14 cellular contexts compared by ENCODE assay signal in the genomic region with DNA sequence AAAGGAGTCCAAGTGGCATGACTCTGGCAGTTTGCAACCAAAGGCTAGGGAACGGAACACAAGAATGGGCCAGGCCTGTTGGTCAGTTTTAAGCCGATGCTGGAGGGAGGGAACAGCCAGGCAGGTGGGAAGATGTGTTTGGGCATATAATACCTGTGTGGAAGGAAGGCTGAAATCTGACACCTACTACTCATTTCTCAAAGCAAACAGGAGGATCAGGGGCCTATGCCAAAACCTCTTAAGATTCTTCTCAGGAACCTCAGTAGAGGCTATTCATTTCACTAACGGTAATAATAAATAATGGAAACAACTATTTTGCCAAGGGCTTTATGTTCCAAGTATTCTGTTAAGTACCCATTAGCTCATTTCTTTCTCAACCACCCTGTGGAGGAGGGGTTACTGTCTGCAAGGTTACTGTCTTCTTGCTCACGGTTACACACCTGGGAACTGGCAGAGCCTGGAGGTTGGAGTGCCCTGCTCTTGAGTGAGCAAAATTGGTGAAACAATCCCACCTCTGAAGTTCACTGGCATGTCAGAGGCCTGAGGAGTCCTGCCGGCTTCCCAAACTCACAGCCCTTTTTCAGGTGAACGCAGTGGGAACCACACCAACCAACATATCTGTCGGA. TPM values are rescaled to one million over a fixed set of nuclear protein-coding genes. Genes with fewer than 3 reads are reported as not detected.
A peak's percentile ranks its signal among the peaks of the same experiment; 100 is the strongest.
DNase-seq lines count a peak whose midpoint lies in the region; ATAC-seq and TF ChIP-seq lines count a peak whose summit lies in the region.
"Had no signal": no experiment of that assay in that cellular context is flagged by ENCODE, and none has a peak within 500 bp of the region (broad histone marks: within the 10 kb centered on the region; RNA-seq: fewer than 3 reads in every experiment).

No MANE protein-coding gene starts in this region.

- H3K4me3 ChIP-seq in GM23248: no peak overlapping the region
- no peak overlapping the region for H3K4me3 ChIP-seq in trophoblast cell (ENCODE audit: low read depth, low read length)
- H3K4me3 ChIP-seq: heart right ventricle had no signal

- no peak overlapping the region for H2BK120ac ChIP-seq in trophoblast cell (ENCODE audit: insufficient read depth, low read length, poor library complexity)

- DNase-seq in GM23248 (no peak), NCI-H2107 treated with DMSO at 0.1 percent for 48 hours (lab: John Stamatoyannopoulos, UW; ENCODE audit: unreplicated experiment) (peak; percentile 58), trophoblast cell (no peak), hypothalamus (lab: John Stamatoyannopoulos, UW) (no peak)
- DNase-seq: heart right ventricle; Right ventricle myocardium superior; stimulated activated CD4-positive, alpha-beta T cell treated with anti-CD3 and anti-CD28 coated beads, Interleukin-1b, Interleukin-23, amount 100 ng/mL, for 48 hours; stimulated activated naive CD4-positive, alpha-beta T cell had no signal

- H3K9me3 ChIP-seq in GM23248 (ENCODE audit: low read depth): no peaks in the 10 kb centered on the region
- no peaks in the 10 kb centered on the region for H3K9me3 ChIP-seq in trophoblast cell (ENCODE audit: insufficient read depth, low read depth, low read length)
- H3K9me3 ChIP-seq: heart right ventricle had no signal

- 84 to 89% methylated on average over 7 of the region's 7 CpGs for WGBS in GM23248 (ENCODE audit: low coverage in 1 of 2, low lambda C conversion rate in 2 of 2, missing lambda C conversion rate in 2 of 2), 2 experiments
- no CpG with 5 or more reads among the region's 7 CpGs for WGBS in trophoblast cell (ENCODE audit: extremely low coverage, insufficient coverage, insufficient read length)

- peak overlapping the region; percentile 68 for H3K4me2 ChIP-seq in GM23248 (ENCODE audit: unreplicated experiment)
- no peak overlapping the region for H3K4me2 ChIP-seq in trophoblast cell (ENCODE audit: low read length)

- no peak overlapping the region for H4K91ac ChIP-seq in trophoblast cell (ENCODE audit: low read depth, low read length)

- no peaks in the 10 kb centered on the region for H3K27me3 ChIP-seq in GM23248 (replicated peaks; ENCODE audit: insufficient read depth)
- no peaks in the 10 kb centered on the region for H3K27me3 ChIP-seq in trophoblast cell (ENCODE audit: insufficient read depth, low read length)
- H3K27me3 ChIP-seq: heart right ventricle had no signal

- H4K8ac ChIP-seq in trophoblast cell (ENCODE audit: low read depth, low read length): no peak overlapping the region

- H3K9me2 ChIP-seq in GM23248 (ENCODE audit: insufficient read depth): no peaks in the 10 kb centered on the region

- peaks cover 64% of the 10 kb centered on the region for H3F3A ChIP-seq in GM23248 (ENCODE audit: insufficient read depth)

- no peak overlapping the region for H2AK5ac ChIP-seq in trophoblast cell (ENCODE audit: low read length)

- no peak overlapping the region for H3K14ac ChIP-seq in trophoblast cell (ENCODE audit: low read length)

- no peak overlapping the region for H4K12ac ChIP-seq in trophoblast cell (ENCODE audit: low read depth, low read length)

- H3K27me3 Mint-ChIP-seq in brain: no peaks in the 10 kb centered on the region

- H3K4me1 Mint-ChIP-seq in brain: peaks cover 15% of the 10 kb centered on the region

- H2AFZ ChIP-seq in GM23248: no peak overlapping the region
- H2AFZ ChIP-seq in trophoblast cell (ENCODE audit: insufficient read depth, low read length, poor library complexity): no peak overlapping the region
- H2AFZ ChIP-seq: parathyroid adenoma had no signal

- peaks cover 32% of the 10 kb centered on the region for H3K36me3 Mint-ChIP-seq in brain

- H3K23ac ChIP-seq in trophoblast cell (ENCODE audit: low read length): no peak overlapping the region

- no peak overlapping the region for H3K4ac ChIP-seq in trophoblast cell (ENCODE audit: low read depth, low read length)

- H3K18ac ChIP-seq in trophoblast cell (ENCODE audit: low read length): no peak overlapping the region

- in situ Hi-C loops in GM23248 (cut with MboI): no loop called here

- ATAC-seq in HG02610 (IDR thresholded peaks at IDR 0.05; ENCODE audit: unreplicated experiment): no peak
- ATAC-seq in GM18511 (IDR thresholded peaks at IDR 0.05; ENCODE audit: unreplicated experiment): no peak
- no peak for ATAC-seq in HG02571 (IDR thresholded peaks at IDR 0.05; ENCODE audit: unreplicated experiment)

- peak overlapping the region in 3 of 5 experiments; percentile 31 to 61 (median 55) for H3K27ac Mint-ChIP-seq in brain
- H3K27ac Mint-ChIP-seq: memory B cell had no signal

- no peak for TF ChIP-seq CTCF in brain (conservative IDR thresholded peaks at IDR 0.05)

- no peak overlapping the region for H3K9ac ChIP-seq in GM23248
- no peak overlapping the region for H3K9ac ChIP-seq in trophoblast cell (ENCODE audit: low read length)
- H3K9ac ChIP-seq: parathyroid adenoma had no signal

- no peak overlapping the region for H2BK5ac ChIP-seq in trophoblast cell (ENCODE audit: low read depth, low read length, poor library complexity)

- H3K36me3 ChIP-seq in GM23248 (ENCODE audit: low read depth) (0 out of 2 replicates have a peak, but pooled peaks cover 9% of the 10 kb centered on the region), trophoblast cell (ENCODE audit: control insufficient read depth in 1 of 2, insufficient read depth in 2 of 2, low read length in 2 of 2) (peaks cover 4 to 7% of the 10 kb centered on the region in 2 experiments)

- H3K4me1 ChIP-seq in GM23248 (ENCODE audit: insufficient read depth) (peaks cover 51% of the 10 kb centered on the region), trophoblast cell (ENCODE audit: control insufficient read depth in 1 of 2, insufficient read depth in 2 of 2, low read length in 2 of 2) (peaks cover 13 to 25% of the 10 kb centered on the region in 2 experiments)
- H3K4me1 ChIP-seq: parathyroid adenoma had no signal

- H3K79me2 ChIP-seq in GM23248 (ENCODE audit: insufficient read depth): no peaks in the 10 kb centered on the region
- no peaks in the 10 kb centered on the region for H3K79me2 ChIP-seq in trophoblast cell (ENCODE audit: control insufficient read depth, insufficient read depth, low read length, poor library complexity)
- H3K79me2 ChIP-seq: parathyroid adenoma had no signal

- H3K79me1 ChIP-seq in trophoblast cell (ENCODE audit: low read length): peaks cover 10% of the 10 kb centered on the region

- no peak overlapping the region for H3K4me3 Mint-ChIP-seq in brain
- H3K4me3 Mint-ChIP-seq: memory B cell had no signal

- H4K20me1 ChIP-seq in GM23248 (ENCODE audit: insufficient read depth): no peaks in the 10 kb centered on the region

- H3K27ac ChIP-seq in GM23248 (peak overlapping the region; percentile 89; the same call in 1 of the 2 replicates), trophoblast cell (ENCODE audit: low read depth, low read length) (no peak overlapping the region)
- H3K27ac ChIP-seq: parathyroid adenoma had no signal

- H2BK12ac ChIP-seq in trophoblast cell (ENCODE audit: low read length): peak overlapping the region; percentile 29

- H3K9me3 Mint-ChIP-seq in brain: no peaks in the 10 kb centered on the region
- H3K9me3 Mint-ChIP-seq: memory B cell had no signal

RNA-seq across cellular contexts. Expression of a gene that starts 35.5 kb away (rescaled TPM):
- total RNA-seq in GM23248 (2014; rRNA removed; shearing (Covaris generic)): 19.1 and 39.6 TPM in 2 replicates
- 62.7 and 63.7 TPM in 2 replicates for polyA plus RNA-seq in GM23248 (2016; fragmentation: Nextera tagmentation; extraction: Ambion mirVana)
- 101 TPM for polyA plus RNA-seq in brain (ENCODE audit: insufficient read depth, low read depth, low replicate concordance)
- 52.9 and 53.8 TPM in 2 replicates for polyA plus RNA-seq in trophoblast cell (2013)
